Comparison of ENCODE assay signal across 33 cellular contexts in genomic region chr17:73187203-73187769, GRCh38. TPM values are rescaled to one million over a fixed set of nuclear protein-coding genes. Genes with fewer than 3 reads are reported as not detected.
A peak's percentile ranks its signal among the peaks of the same experiment; 100 is the strongest.
DNase-seq lines count a peak whose midpoint lies in the region; ATAC-seq, FAIRE-seq and TF ChIP-seq lines count a peak whose summit lies in the region.
"Had no signal": no experiment of that assay in that cellular context is flagged by ENCODE, and none has a peak within 500 bp of the region (broad histone marks: within the 10 kb centered on the region; RNA-seq: fewer than 3 reads in every experiment).

No MANE protein-coding gene starts in this region.

- H2BK15ac ChIP-seq in mesendoderm (replicated peaks; ENCODE audit: low read depth), result no peak overlapping the region

- H3K79me1 ChIP-seq in mesendoderm (ENCODE audit: low read length), result peaks cover 4% of the 10 kb centered on the region

- no peak overlapping the region for H4K5ac ChIP-seq in mesendoderm (ENCODE audit: low read length)

- no peak overlapping the region for H3K4me2 ChIP-seq in A549
- no peak overlapping the region for H3K4me2 ChIP-seq in mesendoderm (ENCODE audit: low read length)
- H3K4me2 ChIP-seq: BLaER1 treated with 17β-estradiol and CSF1 and Interleukin-3, amounts not matched to agents 10 nM and 100 nM had no signal

- H4K8ac ChIP-seq in mesendoderm (ENCODE audit: low read depth, low read length), result no peak overlapping the region

- no peak overlapping the region for H3K9ac ChIP-seq in mesendoderm (ENCODE audit: low read length)
- H3K9ac ChIP-seq: BLaER1 treated with 17β-estradiol and CSF1 and Interleukin-3, amounts not matched to agents 10 nM and 100 nM had no signal

- no peaks in the 10 kb centered on the region for H3K9me3 ChIP-seq in A549
- H3K9me3 ChIP-seq in HEK293 (ENCODE audit: control insufficient read depth, insufficient read depth, low read depth, low read length), result no peaks in the 10 kb centered on the region
- H3K9me3 ChIP-seq: BLaER1 treated with 17β-estradiol and CSF1 and Interleukin-3, amounts not matched to agents 10 nM and 100 nM; body of pancreas; esophagus muscularis mucosa; heart left ventricle; MG63; pancreas; testis; vagina had no signal

- H3K4me3 ChIP-seq in A549 (no peak overlapping the region), HEK293 (ENCODE audit: low read depth, low read length) (no peak overlapping the region), mesendoderm (ENCODE audit: low read length) (no peak overlapping the region)
- H3K4me3 ChIP-seq: BLaER1 treated with 17β-estradiol and CSF1 and Interleukin-3, amounts not matched to agents 10 nM and 100 nM; body of pancreas; esophagus muscularis mucosa; heart left ventricle; lung; MG63; pancreas; skin epidermis; testis; vagina had no signal

- DNase-seq in A549 (ENCODE audit: low read depth in 1 of 2, low spot score in 1 of 2) (peak in 1 of 2 experiments; percentile 80), NCI-H69 (lab: John Stamatoyannopoulos, UW) (peak; percentile 62), mesendoderm (peak; percentile 66), hippocampal formation (lab: John Stamatoyannopoulos, UW) (no peak), mesenteric fat pad (ENCODE audit: low spot score) (no peak)
- DNase-seq in central memory CD4-positive, alpha-beta T cell, result no peak
- DNase-seq: activated CD4-positive, alpha-beta T cell treated with anti-CD3 and anti-CD28 coated beads for 48 hours; activated naive CD4-positive, alpha-beta T cell treated with anti-CD3 and anti-CD28 coated beads, Interleukin-2, amount 50 U/mL, for 16 hours; body of pancreas; cerebellar nuclear complex; foreskin keratinocyte; GOT3; heart left ventricle; KBM-7; MG63; NCI-H1105 treated with DMSO at 0.1 percent for 48 hours; NCI-H2081 treated with DMSO at 0.1 percent for 48 hours; NCI-H345; NCI-H82; pancreas; retina; SIG-M5; stimulated activated naive CD8-positive, alpha-beta T cell treated with anti-CD3 and anti-CD28 coated beads, Interleukin-15, Interleukin-2, amounts not matched to agents 100 U/mL and 50 U/mL, for 24 hours; testis had no signal

- no peak for TF ChIP-seq EP300 in A549 (IDR thresholded peaks at IDR 0.05)

- H2AK5ac ChIP-seq in mesendoderm (ENCODE audit: low read length), result no peak overlapping the region

- H3K18ac ChIP-seq in mesendoderm (ENCODE audit: low read length), result no peak overlapping the region

- TF ChIP-seq CTCF in A549 (IDR thresholded peaks at IDR 0.05), result no peak
- TF ChIP-seq CTCF in HEK293 (tag by site-specific recombination; IDR thresholded peaks at IDR 0.05), result no peak

- H3K4me1 ChIP-seq in A549 (peaks cover 8% of the 10 kb centered on the region; the same call in 1 of the 3 replicates), HEK293 (ENCODE audit: control insufficient read depth, insufficient read depth, low read length) (0 out of 2 replicates have a peak, but pooled peaks cover 8% of the 10 kb centered on the region), mesendoderm (ENCODE audit: control insufficient read depth, low read depth, low read length) (no peaks in the 10 kb centered on the region)
- H3K4me1 ChIP-seq: foreskin keratinocyte, testis, vagina had no signal

- 43% methylated on average over 9 of the region's 9 CpGs for WGBS in A549 (ENCODE audit: missing lambda C conversion rate)
- WGBS in mesendoderm (ENCODE audit: extremely low coverage, insufficient coverage, low lambda C conversion rate), result 100% methylated on average over 1 of the region's 9 CpGs

- no peak overlapping the region for H3K4ac ChIP-seq in mesendoderm (ENCODE audit: low read depth, low read length)

- no peaks in the 10 kb centered on the region for H3K79me2 ChIP-seq in mesendoderm (ENCODE audit: control insufficient read depth, insufficient read depth, low read length)

- no peaks in the 10 kb centered on the region for H3K27me3 ChIP-seq in mesendoderm (ENCODE audit: insufficient read depth, low read length, poor library complexity)
- H3K27me3 ChIP-seq: BLaER1 treated with 17β-estradiol and CSF1 and Interleukin-3, amounts not matched to agents 10 nM and 100 nM; body of pancreas; esophagus muscularis mucosa; foreskin keratinocyte; heart left ventricle; MG63; pancreas; testis; vagina had no signal

- CTCF ChIA-PET in A549 (lab: Yijun Ruan, JAX), result interaction anchor here (0.6 to 20.4 kb wide), 6 partner anchors 11 to 631 kb away, joined by 3 to 483 read pairs (median 4); no protein-coding TSS in a partner anchor
- CTCF ChIA-PET in HEK293 (lab: Yijun Ruan, JAX), result interaction anchor here (1.3 to 9.5 kb wide), 3 partner anchors 183 to 631 kb away, joined by 5 to 206 read pairs (median 38); no protein-coding TSS in a partner anchor

- no peak overlapping the region for H2BK5ac ChIP-seq in mesendoderm (ENCODE audit: low read length)

- H3K56ac ChIP-seq in mesendoderm (ENCODE audit: low read length), result no peak overlapping the region

- no peak for TF ChIP-seq RAD21 in A549 (conservative IDR thresholded peaks at IDR 0.05 in 1 of 2, IDR thresholded peaks at IDR 0.05 in 1 of 2)

- H3K36me3 ChIP-seq in HEK293 (ENCODE audit: control insufficient read depth in 2 of 2, insufficient read depth in 1 of 2, low read length in 2 of 2) (peaks cover 0 to 3% of the 10 kb centered on the region in 2 experiments; a peak in 1 of 3 replicates), mesendoderm (ENCODE audit: control insufficient read depth, insufficient read depth, low read length) (no peaks in the 10 kb centered on the region)
- H3K36me3 ChIP-seq: BLaER1 treated with 17β-estradiol and CSF1 and Interleukin-3, amounts not matched to agents 10 nM and 100 nM; esophagus muscularis mucosa; heart left ventricle; MG63; pancreas; vagina had no signal

- no peak for FAIRE-seq in A549 (lab: Jason Lieb, UNC)
- FAIRE-seq: endometrium, pancreas had no signal

- POLR2A ChIA-PET in A549 (lab: Yijun Ruan, JAX) (no interaction called here), HEK293 (lab: Yijun Ruan, JAX) (interaction anchor here (0.7 kb wide), 1 partner anchor 201 kb away, joined by 7 read pairs; no protein-coding TSS in a partner anchor)

- H2BK120ac ChIP-seq in mesendoderm (ENCODE audit: low read depth, low read length), result no peak overlapping the region

- H3K27ac ChIP-seq in A549 (no peak overlapping the region), HEK293 (ENCODE audit: extremely low read depth, low read depth, low read length) (no peak overlapping the region), mesendoderm (ENCODE audit: low read depth, low read length) (no peak overlapping the region)
- H3K27ac ChIP-seq: BLaER1 treated with 17β-estradiol and CSF1 and Interleukin-3, amounts not matched to agents 10 nM and 100 nM; body of pancreas; esophagus muscularis mucosa; foreskin keratinocyte; heart left ventricle; pancreas; skin epidermis; testis; vagina had no signal

- no peak overlapping the region for H3K23ac ChIP-seq in mesendoderm (ENCODE audit: low read length)

- ATAC-seq in A549 (peak in 1 of 2 experiments; percentile 37; a peak in 3 of 6 replicates), GM19328 (IDR thresholded peaks at IDR 0.05; ENCODE audit: unreplicated experiment) (no peak)
- ATAC-seq: body of pancreas; foreskin keratinocyte; heart left ventricle; pancreas; stimulated activated naive CD8-positive, alpha-beta T cell treated with anti-CD3 and anti-CD28 coated beads, Interleukin-15, Interleukin-2, amounts not matched to agents 100 U/mL and 50 U/mL, for 24 hours had no signal

- TF ChIP-seq POLR2A in A549 (IDR thresholded peaks at IDR 0.05; ENCODE audit: low read length), result no peak

TF ChIP-seq in A549, 52 proteins besides CTCF, POLR2A, EP300 and RAD21:
- peak; percentile 89 for TF ChIP-seq GATA3 (IDR thresholded peaks at IDR 0.05; ENCODE audit: borderline replicate concordance)
- no peak for TF ChIP-seq ZNF302 (CRISPR knock-in tag; IDR thresholded peaks at IDR 0.05)

TF ChIP-seq in HEK293, 187 proteins besides CTCF, POLR2A, EP300 and RAD21:
- TF ChIP-seq ZNF585B (tag by site-specific recombination; IDR thresholded peaks at IDR 0.05) (peak; percentile 77), ZNF416 (tag by site-specific recombination; IDR thresholded peaks at IDR 0.05) (no peak), EGR2 (tag by site-specific recombination; IDR thresholded peaks at IDR 0.05; ENCODE audit: low read depth) (peak; percentile 33; the same call in 1 of the 2 replicates), ZSCAN16 (tag by site-specific recombination; IDR thresholded peaks at IDR 0.05) (peak; percentile 62; the same call in 1 of the 2 replicates), PRDM1 (tag by site-specific recombination; IDR thresholded peaks at IDR 0.05) (peak; percentile 94), TRIM28 (IDR thresholded peaks at IDR 0.05; ENCODE audit: borderline replicate concordance, low read length) (peak; percentile 19; the same call in 1 of the 2 replicates)

RNA-seq across cellular contexts. Expression of gene COG1, which starts 5.6 kb away (rescaled TPM):
- polyA plus RNA-seq in A549 (2011; rRNA removed) (26.0 and 30.6 TPM in 2 replicates), A549 (2017; fragmentation: RNase III; extraction: RNeasy Plus Mini Kit Qiagen cat#74134 plus additional on column Dnase treatment) (19.5 to 22.1 TPM (median 21.7 TPM) in 3 replicates)
- 21.0 and 22.6 TPM in 2 replicates for polyA plus RNA-seq in A549 (2012; cell fraction: cytosol; rRNA removed)
- 38.5 and 46.0 TPM in 2 replicates for polyA plus RNA-seq in A549 (2012; cell fraction: nucleus; rRNA removed)
- polyA minus RNA-seq in A549 (2011; rRNA and poly(A)+ RNA removed), result 49.8 and 51.7 TPM in 2 replicates
- polyA plus RNA-seq in mesendoderm (2013, experiment 1 of 2), result 17.9 TPM
- 18.4 TPM for polyA plus RNA-seq in mesendoderm (2013, experiment 2 of 2)
- total RNA-seq in mesenteric fat pad, result 34.8 TPM

RNA-seq across cellular contexts. Expression of gene SSTR2, which starts 22.5 kb away (rescaled TPM):
- 0.04 and 0.07 TPM in 2 replicates for polyA plus RNA-seq in A549 (2011; rRNA removed)
- polyA plus RNA-seq in A549 (2012; cell fraction: cytosol; rRNA removed), result 0.03 TPM in 2 replicates
- polyA plus RNA-seq in A549 (2012; cell fraction: nucleus; rRNA removed), result 0.01 and 0.04 TPM in 2 replicates
- polyA plus RNA-seq in A549 (2017; fragmentation: RNase III; extraction: RNeasy Plus Mini Kit Qiagen cat#74134 plus additional on column Dnase treatment), result 0.04 to 0.13 TPM (median 0.04 TPM) in 3 replicates
- 0.10 and 0.17 TPM in 2 replicates for polyA minus RNA-seq in A549 (2011; rRNA and poly(A)+ RNA removed)
- 0.38 TPM for polyA plus RNA-seq in mesendoderm (2013, experiment 1 of 2)
- 0.35 TPM for polyA plus RNA-seq in mesendoderm (2013, experiment 2 of 2)
- 5.7 TPM for total RNA-seq in mesenteric fat pad
- total RNA-seq: dermis microvascular lymphatic vessel endothelial cell, foreskin keratinocyte had no signal
- polyA plus RNA-seq: foreskin keratinocyte had no signal

Comparison
In these comparisons a context has a peak if more than half of its experiments do, and no peak if none do; other contexts are left out.
1. DNase-seq: peak in NCI-H69 (single experiment) and mesendoderm (single experiment); none in central memory CD4-positive, alpha-beta T cell (single experiment), hippocampal formation (0 of 2) and mesenteric fat pad (single experiment).